In the genomic region with DNA sequence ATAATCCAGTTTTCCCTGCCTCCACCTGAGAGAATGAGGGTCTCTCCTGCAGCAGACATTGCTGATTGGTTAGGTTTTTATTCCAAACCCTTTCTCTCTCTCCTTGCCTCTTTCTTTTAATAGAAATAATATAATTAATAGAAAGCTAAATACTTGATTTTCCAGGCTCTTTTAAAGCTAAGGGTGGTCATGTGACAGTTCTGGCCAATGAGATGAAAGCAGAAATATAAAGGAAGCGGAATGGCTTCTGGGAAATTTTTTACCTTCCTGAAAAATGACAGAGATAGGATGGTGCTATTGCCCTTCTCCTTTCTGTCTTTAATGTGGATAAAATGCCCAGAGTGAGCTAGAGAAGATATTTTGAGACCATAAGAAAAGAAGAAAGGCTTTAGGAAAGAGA, we compare ENCODE assay signal across 2 cellular contexts.
TF ChIP-seq lines count a peak whose summit lies in the region.

No MANE protein-coding gene starts in this region.

TF ChIP-seq in GM23338, 12 proteins besides CTCF, POLR2A, EP300 and RAD21 (continues in another document):
- no peak for TF ChIP-seq POLR2AphosphoS5 (IDR thresholded peaks at IDR 0.05; ENCODE audit: low read depth)
- no peak for TF ChIP-seq EZH2 (IDR thresholded peaks at IDR 0.05; ENCODE audit: low read depth, unreplicated experiment)
- TF ChIP-seq JUNB (IDR thresholded peaks at IDR 0.05; ENCODE audit: unreplicated experiment): no peak
- no peak for TF ChIP-seq ZNF331 (CRISPR knock-in tag; IDR thresholded peaks at IDR 0.05; ENCODE audit: low read depth)
- TF ChIP-seq, protein P1, sequence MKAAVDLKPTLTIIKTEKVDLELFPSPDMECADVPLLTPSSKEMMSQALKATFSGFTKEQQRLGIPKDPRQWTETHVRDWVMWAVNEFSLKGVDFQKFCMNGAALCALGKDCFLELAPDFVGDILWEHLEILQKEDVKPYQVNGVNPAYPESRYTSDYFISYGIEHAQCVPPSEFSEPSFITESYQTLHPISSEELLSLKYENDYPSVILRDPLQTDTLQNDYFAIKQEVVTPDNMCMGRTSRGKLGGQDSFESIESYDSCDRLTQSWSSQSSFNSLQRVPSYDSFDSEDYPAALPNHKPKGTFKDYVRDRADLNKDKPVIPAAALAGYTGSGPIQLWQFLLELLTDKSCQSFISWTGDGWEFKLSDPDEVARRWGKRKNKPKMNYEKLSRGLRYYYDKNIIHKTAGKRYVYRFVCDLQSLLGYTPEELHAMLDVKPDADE (IDR thresholded peaks at IDR 0.05): no peak
- TF ChIP-seq ZNF114 (CRISPR knock-in tag; IDR thresholded peaks at IDR 0.05): no peak
- no peak for TF ChIP-seq NANOG (IDR thresholded peaks at IDR 0.05; ENCODE audit: borderline replicate concordance)
- no peak for TF ChIP-seq CREB1 (CRISPR knock-in tag; IDR thresholded peaks at IDR 0.05; ENCODE audit: low read depth)
- TF ChIP-seq, protein P2, sequence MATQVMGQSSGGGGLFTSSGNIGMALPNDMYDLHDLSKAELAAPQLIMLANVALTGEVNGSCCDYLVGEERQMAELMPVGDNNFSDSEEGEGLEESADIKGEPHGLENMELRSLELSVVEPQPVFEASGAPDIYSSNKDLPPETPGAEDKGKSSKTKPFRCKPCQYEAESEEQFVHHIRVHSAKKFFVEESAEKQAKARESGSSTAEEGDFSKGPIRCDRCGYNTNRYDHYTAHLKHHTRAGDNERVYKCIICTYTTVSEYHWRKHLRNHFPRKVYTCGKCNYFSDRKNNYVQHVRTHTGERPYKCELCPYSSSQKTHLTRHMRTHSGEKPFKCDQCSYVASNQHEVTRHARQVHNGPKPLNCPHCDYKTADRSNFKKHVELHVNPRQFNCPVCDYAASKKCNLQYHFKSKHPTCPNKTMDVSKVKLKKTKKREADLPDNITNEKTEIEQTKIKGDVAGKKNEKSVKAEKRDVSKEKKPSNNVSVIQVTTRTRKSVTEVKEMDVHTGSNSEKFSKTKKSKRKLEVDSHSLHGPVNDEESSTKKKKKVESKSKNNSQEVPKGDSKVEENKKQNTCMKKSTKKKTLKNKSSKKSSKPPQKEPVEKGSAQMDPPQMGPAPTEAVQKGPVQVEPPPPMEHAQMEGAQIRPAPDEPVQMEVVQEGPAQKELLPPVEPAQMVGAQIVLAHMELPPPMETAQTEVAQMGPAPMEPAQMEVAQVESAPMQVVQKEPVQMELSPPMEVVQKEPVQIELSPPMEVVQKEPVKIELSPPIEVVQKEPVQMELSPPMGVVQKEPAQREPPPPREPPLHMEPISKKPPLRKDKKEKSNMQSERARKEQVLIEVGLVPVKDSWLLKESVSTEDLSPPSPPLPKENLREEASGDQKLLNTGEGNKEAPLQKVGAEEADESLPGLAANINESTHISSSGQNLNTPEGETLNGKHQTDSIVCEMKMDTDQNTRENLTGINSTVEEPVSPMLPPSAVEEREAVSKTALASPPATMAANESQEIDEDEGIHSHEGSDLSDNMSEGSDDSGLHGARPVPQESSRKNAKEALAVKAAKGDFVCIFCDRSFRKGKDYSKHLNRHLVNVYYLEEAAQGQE (IDR thresholded peaks at IDR 0.05; ENCODE audit: unreplicated experiment): no peak
- no peak for TF ChIP-seq STAT1 (IDR thresholded peaks at IDR 0.05; ENCODE audit: unreplicated experiment)

TF ChIP-seq in K562, 482 proteins besides CTCF, POLR2A, EP300 and RAD21:
- TF ChIP-seq YBX1 (IDR thresholded peaks at IDR 0.05) (no peak), HNRNPK (IDR thresholded peaks at IDR 0.05; ENCODE audit: low read depth, low read length, poor library complexity, severe bottlenecking) (no peak), POLR2G (IDR thresholded peaks at IDR 0.05; ENCODE audit: low read depth, low read length) (no peak), RAD51 (IDR thresholded peaks at IDR 0.05; ENCODE audit: borderline replicate concordance, low read depth) (peak; percentile 59; the same call in 1 of the 2 replicates), TFAM (CRISPR knock-in tag; conservative IDR thresholded peaks at IDR 0.05) (no peak), ZNF445 (CRISPR knock-in tag; IDR thresholded peaks at IDR 0.05; ENCODE audit: low read depth) (no peak)
- TF ChIP-seq, protein P3, sequence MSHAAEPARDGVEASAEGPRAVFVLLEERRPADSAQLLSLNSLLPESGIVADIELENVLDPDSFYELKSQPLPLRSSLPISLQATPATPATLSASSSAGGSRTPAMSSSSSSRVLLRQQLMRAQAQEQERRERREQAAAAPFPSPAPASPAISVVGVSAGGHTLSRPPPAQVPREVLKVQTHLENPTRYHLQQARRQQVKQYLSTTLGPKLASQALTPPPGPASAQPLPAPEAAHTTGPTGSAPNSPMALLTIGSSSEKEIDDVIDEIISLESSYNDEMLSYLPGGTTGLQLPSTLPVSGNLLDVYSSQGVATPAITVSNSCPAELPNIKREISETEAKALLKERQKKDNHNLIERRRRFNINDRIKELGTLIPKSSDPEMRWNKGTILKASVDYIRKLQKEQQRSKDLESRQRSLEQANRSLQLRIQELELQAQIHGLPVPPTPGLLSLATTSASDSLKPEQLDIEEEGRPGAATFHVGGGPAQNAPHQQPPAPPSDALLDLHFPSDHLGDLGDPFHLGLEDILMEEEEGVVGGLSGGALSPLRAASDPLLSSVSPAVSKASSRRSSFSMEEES (CRISPR knock-in tag; IDR thresholded peaks at IDR 0.05): peak; percentile 65; the same call in 1 of the 2 replicates
- TF ChIP-seq, protein P4, sequence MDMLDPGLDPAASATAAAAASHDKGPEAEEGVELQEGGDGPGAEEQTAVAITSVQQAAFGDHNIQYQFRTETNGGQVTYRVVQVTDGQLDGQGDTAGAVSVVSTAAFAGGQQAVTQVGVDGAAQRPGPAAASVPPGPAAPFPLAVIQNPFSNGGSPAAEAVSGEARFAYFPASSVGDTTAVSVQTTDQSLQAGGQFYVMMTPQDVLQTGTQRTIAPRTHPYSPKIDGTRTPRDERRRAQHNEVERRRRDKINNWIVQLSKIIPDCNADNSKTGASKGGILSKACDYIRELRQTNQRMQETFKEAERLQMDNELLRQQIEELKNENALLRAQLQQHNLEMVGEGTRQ (CRISPR knock-in tag; IDR thresholded peaks at IDR 0.05): peak; percentile 29; the same call in 1 of the 2 replicates
- TF ChIP-seq, protein P5, sequence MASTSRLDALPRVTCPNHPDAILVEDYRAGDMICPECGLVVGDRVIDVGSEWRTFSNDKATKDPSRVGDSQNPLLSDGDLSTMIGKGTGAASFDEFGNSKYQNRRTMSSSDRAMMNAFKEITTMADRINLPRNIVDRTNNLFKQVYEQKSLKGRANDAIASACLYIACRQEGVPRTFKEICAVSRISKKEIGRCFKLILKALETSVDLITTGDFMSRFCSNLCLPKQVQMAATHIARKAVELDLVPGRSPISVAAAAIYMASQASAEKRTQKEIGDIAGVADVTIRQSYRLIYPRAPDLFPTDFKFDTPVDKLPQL (IDR thresholded peaks at IDR 0.05; ENCODE audit: extremely low read depth, insufficient read length): no peak
- TF ChIP-seq, protein P6, sequence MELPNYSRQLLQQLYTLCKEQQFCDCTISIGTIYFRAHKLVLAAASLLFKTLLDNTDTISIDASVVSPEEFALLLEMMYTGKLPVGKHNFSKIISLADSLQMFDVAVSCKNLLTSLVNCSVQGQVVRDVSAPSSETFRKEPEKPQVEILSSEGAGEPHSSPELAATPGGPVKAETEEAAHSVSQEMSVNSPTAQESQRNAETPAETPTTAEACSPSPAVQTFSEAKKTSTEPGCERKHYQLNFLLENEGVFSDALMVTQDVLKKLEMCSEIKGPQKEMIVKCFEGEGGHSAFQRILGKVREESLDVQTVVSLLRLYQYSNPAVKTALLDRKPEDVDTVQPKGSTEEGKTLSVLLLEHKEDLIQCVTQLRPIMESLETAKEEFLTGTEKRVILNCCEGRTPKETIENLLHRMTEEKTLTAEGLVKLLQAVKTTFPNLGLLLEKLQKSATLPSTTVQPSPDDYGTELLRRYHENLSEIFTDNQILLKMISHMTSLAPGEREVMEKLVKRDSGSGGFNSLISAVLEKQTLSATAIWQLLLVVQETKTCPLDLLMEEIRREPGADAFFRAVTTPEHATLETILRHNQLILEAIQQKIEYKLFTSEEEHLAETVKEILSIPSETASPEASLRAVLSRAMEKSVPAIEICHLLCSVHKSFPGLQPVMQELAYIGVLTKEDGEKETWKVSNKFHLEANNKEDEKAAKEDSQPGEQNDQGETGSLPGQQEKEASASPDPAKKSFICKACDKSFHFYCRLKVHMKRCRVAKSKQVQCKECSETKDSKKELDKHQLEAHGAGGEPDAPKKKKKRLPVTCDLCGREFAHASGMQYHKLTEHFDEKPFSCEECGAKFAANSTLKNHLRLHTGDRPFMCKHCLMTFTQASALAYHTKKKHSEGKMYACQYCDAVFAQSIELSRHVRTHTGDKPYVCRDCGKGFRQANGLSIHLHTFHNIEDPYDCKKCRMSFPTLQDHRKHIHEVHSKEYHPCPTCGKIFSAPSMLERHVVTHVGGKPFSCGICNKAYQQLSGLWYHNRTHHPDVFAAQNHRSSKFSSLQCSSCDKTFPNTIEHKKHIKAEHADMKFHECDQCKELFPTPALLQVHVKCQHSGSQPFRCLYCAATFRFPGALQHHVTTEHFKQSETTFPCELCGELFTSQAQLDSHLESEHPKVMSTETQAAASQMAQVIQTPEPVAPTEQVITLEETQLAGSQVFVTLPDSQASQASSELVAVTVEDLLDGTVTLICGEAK (IDR thresholded peaks at IDR 0.05): no peak
- TF ChIP-seq, protein P6 (CRISPR knock-in tag; IDR thresholded peaks at IDR 0.05): no peak
